8 cellular contexts compared by ENCODE assay signal in genomic region chr5:154197801-154198461, GRCh38.
DNase-seq lines count a peak whose midpoint lies in the region.

No MANE protein-coding gene starts in this region.

- DNase-seq in ELR (ENCODE audit: low read depth) (peak; percentile 80), NCI-H128 (lab: John Stamatoyannopoulos, UW; ENCODE audit: unreplicated experiment) (peak; percentile 33), glomerular visceral epithelial cell (ENCODE audit: extremely low spot score) (peak; percentile 93), SIG-M5 (lab: John Stamatoyannopoulos, UW) (no peak), SKM-1 treated with dmso at 0.1 percent for 144 hours (lab: John Stamatoyannopoulos, UW; ENCODE audit: unreplicated experiment) (no peak), HuH-7 (ENCODE audit: low spot score) (no peak)
- peak; percentile 76 for DNase-seq in activated CD8-positive, alpha-beta memory T cell treated with anti-CD3 and anti-CD28 coated beads for 24 hours
- DNase-seq in stimulated activated naive CD4-positive, alpha-beta T cell treated with Interleukin-2 at 50 U/mL for 16 hours (lab: John Stamatoyannopoulos, UW), result peak; percentile 73

Comparison
In these comparisons a context has a peak if more than half of its experiments do, and no peak if none do; other contexts are left out.
1. DNase-seq: peak in ELR (single experiment), NCI-H128 (single experiment), activated CD8-positive, alpha-beta memory T cell treated with anti-CD3 and anti-CD28 coated beads for 24 hours (single experiment), glomerular visceral epithelial cell (single experiment) and stimulated activated naive CD4-positive, alpha-beta T cell treated with Interleukin-2 at 50 U/mL for 16 hours (single experiment); none in SIG-M5 (single experiment), SKM-1 treated with dmso at 0.1 percent for 144 hours (single experiment) and HuH-7 (single experiment).